ENCODE assay signal across 1 cellular context in the genomic region with DNA sequence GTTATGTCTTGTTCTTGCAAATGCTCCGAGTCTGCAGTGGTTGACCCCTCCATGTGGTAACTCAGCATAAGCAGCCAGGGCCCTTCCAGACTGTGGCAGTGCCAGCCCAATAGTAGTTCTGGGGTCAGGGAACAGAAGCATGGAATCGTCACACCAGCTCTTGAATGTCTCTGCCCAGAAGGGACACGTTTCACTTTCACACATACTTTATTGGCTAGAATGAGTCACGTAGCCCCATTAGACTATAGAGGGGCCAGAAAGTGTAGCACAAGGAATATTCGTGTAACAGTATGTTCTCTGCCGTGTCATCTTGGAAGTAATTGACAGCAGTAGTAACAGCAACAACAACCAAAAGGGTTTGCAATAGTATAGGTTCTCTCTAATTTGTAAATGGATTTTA.
A peak's percentile ranks its signal among the peaks of the same experiment; 100 is the strongest.
TF ChIP-seq lines count a peak whose summit lies in the region.

No MANE protein-coding gene starts in this region.

TF ChIP-seq in GM12878, 131 proteins besides CTCF, POLR2A, EP300 and RAD21 (continued from another document):
- TF ChIP-seq, protein P1, sequence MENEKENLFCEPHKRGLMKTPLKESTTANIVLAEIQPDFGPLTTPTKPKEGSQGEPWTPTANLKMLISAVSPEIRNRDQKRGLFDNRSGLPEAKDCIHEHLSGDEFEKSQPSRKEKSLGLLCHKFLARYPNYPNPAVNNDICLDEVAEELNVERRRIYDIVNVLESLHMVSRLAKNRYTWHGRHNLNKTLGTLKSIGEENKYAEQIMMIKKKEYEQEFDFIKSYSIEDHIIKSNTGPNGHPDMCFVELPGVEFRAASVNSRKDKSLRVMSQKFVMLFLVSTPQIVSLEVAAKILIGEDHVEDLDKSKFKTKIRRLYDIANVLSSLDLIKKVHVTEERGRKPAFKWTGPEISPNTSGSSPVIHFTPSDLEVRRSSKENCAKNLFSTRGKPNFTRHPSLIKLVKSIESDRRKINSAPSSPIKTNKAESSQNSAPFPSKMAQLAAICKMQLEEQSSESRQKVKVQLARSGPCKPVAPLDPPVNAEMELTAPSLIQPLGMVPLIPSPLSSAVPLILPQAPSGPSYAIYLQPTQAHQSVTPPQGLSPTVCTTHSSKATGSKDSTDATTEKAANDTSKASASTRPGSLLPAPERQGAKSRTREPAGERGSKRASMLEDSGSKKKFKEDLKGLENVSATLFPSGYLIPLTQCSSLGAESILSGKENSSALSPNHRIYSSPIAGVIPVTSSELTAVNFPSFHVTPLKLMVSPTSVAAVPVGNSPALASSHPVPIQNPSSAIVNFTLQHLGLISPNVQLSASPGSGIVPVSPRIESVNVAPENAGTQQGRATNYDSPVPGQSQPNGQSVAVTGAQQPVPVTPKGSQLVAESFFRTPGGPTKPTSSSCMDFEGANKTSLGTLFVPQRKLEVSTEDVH (IDR thresholded peaks at IDR 0.05; ENCODE audit: low read depth, partially characterized antibody), result no peak
- TF ChIP-seq, protein P2, sequence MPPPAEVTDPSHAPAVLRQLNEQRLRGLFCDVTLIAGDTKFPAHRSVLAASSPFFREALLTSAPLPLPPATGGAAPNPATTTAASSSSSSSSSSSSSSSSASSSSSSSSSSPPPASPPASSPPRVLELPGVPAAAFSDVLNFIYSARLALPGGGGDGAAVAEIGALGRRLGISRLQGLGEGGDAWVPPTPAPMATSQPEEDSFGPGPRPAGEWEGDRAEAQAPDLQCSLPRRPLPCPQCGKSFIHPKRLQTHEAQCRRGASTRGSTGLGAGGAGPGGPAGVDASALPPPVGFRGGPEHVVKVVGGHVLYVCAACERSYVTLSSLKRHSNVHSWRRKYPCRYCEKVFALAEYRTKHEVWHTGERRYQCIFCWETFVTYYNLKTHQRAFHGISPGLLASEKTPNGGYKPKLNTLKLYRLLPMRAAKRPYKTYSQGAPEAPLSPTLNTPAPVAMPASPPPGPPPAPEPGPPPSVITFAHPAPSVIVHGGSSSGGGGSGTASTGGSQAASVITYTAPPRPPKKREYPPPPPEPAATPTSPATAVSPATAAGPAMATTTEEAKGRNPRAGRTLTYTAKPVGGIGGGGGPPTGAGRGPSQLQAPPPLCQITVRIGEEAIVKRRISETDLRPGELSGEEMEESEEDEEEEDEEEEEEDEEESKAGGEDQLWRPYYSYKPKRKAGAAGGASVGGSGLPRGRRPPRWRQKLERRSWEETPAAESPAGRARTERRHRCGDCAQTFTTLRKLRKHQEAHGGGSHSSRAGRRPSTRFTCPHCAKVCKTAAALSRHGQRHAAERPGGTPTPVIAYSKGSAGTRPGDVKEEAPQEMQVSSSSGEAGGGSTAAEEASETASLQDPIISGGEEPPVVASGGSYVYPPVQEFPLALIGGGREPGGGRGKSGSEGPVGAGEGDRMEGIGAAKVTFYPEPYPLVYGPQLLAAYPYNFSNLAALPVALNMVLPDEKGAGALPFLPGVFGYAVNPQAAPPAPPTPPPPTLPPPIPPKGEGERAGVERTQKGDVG (CRISPR knock-in tag; IDR thresholded peaks at IDR 0.05), result no peak
- no peak for TF ChIP-seq SRF (IDR thresholded peaks at IDR 0.05; ENCODE audit: low read depth in 2 of 2, low read length in 2 of 2)
- peak; percentile 39; the same call in 1 of the 2 replicates for TF ChIP-seq EED (IDR thresholded peaks at IDR 0.05; ENCODE audit: low read depth)
- 0 out of 2 replicates have a peak, but pooled peaks have one; percentile 11 for TF ChIP-seq JUNB (IDR thresholded peaks at IDR 0.05)
- no peak for TF ChIP-seq FOXM1 (IDR thresholded peaks at IDR 0.05; ENCODE audit: low read depth, low read length)
- no peak for TF ChIP-seq CHD4 (IDR thresholded peaks at IDR 0.05)
- TF ChIP-seq ASH2L (IDR thresholded peaks at IDR 0.05; ENCODE audit: borderline replicate concordance, low read depth), result no peak
- TF ChIP-seq SREBF2 (IDR thresholded peaks at IDR 0.05; ENCODE audit: low read length), result no peak
- TF ChIP-seq HCFC1 (IDR thresholded peaks at IDR 0.05; ENCODE audit: low read length), result no peak
- TF ChIP-seq SUPT20H (IDR thresholded peaks at IDR 0.05; ENCODE audit: borderline replicate concordance, control insufficient read depth, low read depth, low read length), result no peak
- TF ChIP-seq POU2F2 (IDR thresholded peaks at IDR 0.05; ENCODE audit: borderline replicate concordance, low read depth, low read length), result 0 out of 3 replicates have a peak, but pooled peaks have one; percentile 32
- no peak for TF ChIP-seq TARDBP (IDR thresholded peaks at IDR 0.05; ENCODE audit: borderline replicate concordance)
- TF ChIP-seq, protein P3, sequence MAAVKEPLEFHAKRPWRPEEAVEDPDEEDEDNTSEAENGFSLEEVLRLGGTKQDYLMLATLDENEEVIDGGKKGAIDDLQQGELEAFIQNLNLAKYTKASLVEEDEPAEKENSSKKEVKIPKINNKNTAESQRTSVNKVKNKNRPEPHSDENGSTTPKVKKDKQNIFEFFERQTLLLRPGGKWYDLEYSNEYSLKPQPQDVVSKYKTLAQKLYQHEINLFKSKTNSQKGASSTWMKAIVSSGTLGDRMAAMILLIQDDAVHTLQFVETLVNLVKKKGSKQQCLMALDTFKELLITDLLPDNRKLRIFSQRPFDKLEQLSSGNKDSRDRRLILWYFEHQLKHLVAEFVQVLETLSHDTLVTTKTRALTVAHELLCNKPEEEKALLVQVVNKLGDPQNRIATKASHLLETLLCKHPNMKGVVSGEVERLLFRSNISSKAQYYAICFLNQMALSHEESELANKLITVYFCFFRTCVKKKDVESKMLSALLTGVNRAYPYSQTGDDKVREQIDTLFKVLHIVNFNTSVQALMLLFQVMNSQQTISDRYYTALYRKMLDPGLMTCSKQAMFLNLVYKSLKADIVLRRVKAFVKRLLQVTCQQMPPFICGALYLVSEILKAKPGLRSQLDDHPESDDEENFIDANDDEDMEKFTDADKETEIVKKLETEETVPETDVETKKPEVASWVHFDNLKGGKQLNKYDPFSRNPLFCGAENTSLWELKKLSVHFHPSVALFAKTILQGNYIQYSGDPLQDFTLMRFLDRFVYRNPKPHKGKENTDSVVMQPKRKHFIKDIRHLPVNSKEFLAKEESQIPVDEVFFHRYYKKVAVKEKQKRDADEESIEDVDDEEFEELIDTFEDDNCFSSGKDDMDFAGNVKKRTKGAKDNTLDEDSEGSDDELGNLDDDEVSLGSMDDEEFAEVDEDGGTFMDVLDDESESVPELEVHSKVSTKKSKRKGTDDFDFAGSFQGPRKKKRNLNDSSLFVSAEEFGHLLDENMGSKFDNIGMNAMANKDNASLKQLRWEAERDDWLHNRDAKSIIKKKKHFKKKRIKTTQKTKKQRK (IDR thresholded peaks at IDR 0.05; ENCODE audit: low read depth, low read length), result no peak
- TF ChIP-seq, protein P4, sequence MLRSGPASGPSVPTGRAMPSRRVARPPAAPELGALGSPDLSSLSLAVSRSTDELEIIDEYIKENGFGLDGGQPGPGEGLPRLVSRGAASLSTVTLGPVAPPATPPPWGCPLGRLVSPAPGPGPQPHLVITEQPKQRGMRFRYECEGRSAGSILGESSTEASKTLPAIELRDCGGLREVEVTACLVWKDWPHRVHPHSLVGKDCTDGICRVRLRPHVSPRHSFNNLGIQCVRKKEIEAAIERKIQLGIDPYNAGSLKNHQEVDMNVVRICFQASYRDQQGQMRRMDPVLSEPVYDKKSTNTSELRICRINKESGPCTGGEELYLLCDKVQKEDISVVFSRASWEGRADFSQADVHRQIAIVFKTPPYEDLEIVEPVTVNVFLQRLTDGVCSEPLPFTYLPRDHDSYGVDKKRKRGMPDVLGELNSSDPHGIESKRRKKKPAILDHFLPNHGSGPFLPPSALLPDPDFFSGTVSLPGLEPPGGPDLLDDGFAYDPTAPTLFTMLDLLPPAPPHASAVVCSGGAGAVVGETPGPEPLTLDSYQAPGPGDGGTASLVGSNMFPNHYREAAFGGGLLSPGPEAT (IDR thresholded peaks at IDR 0.05; ENCODE audit: low read depth), result no peak
- TF ChIP-seq CBFB (IDR thresholded peaks at IDR 0.05; ENCODE audit: low read depth), result no peak
- TF ChIP-seq ETV6 (conservative IDR thresholded peaks at IDR 0.05 in 1 of 2, IDR thresholded peaks at IDR 0.05 in 1 of 2; ENCODE audit: borderline replicate concordance in 1 of 2, low read depth in 1 of 2), result no peak
